In genomic region chr19:42080764-42081375, GRCh38 we compare ENCODE assay signal across 2 cellular contexts.
A peak's percentile ranks its signal among the peaks of the same experiment; 100 is the strongest.
TF ChIP-seq lines count a peak whose summit lies in the region.

No MANE protein-coding gene starts in this region.

TF ChIP-seq in HepG2, 621 proteins besides CTCF, POLR2A, EP300 and RAD21:
- no peak for TF ChIP-seq ZBTB2 (CRISPR knock-in tag; IDR thresholded peaks at IDR 0.05; ENCODE audit: low read depth)
- peak; percentile 75 for TF ChIP-seq ZC3H13 (CRISPR knock-in tag; IDR thresholded peaks at IDR 0.05)
- TF ChIP-seq RBFOX2 (IDR thresholded peaks at IDR 0.05; ENCODE audit: low read depth, low read length): peak; percentile 49
- no peak for TF ChIP-seq SAFB2 (CRISPR knock-in tag; IDR thresholded peaks at IDR 0.05; ENCODE audit: borderline replicate concordance, low read depth)
- no peak for TF ChIP-seq CBX2 (IDR thresholded peaks at IDR 0.05; ENCODE audit: low read depth, low read length)
- TF ChIP-seq CBX2 (CRISPR knock-in tag; IDR thresholded peaks at IDR 0.05; ENCODE audit: low read depth): no peak
- no peak for TF ChIP-seq ZNF337 (CRISPR knock-in tag; IDR thresholded peaks at IDR 0.05; ENCODE audit: borderline replicate concordance, low read depth)
- TF ChIP-seq ZFP62 (CRISPR knock-in tag; IDR thresholded peaks at IDR 0.05): no peak
- TF ChIP-seq ZNF747 (CRISPR knock-in tag; IDR thresholded peaks at IDR 0.05; ENCODE audit: borderline replicate concordance): no peak
- peak; percentile 77 for TF ChIP-seq AGO2 (optimal IDR thresholded peaks at IDR 0.05; ENCODE audit: low read depth, low read length)

TF ChIP-seq in IMR-90, 13 proteins besides CTCF, POLR2A, EP300 and RAD21:
- TF ChIP-seq MXI1 (IDR thresholded peaks at IDR 0.05; ENCODE audit: borderline replicate concordance, low read depth, low read length) (no peak), MAZ (IDR thresholded peaks at IDR 0.05; ENCODE audit: borderline replicate concordance, low read depth, low read length) (no peak), BHLHE40 (IDR thresholded peaks at IDR 0.05; ENCODE audit: low read depth, low read length) (no peak), NFE2L2 (IDR thresholded peaks at IDR 0.05; ENCODE audit: low read depth, low read length) (no peak), USF2 (IDR thresholded peaks at IDR 0.05; ENCODE audit: low read depth, low read length) (no peak), CEBPB (IDR thresholded peaks at IDR 0.05; ENCODE audit: low read depth, low read length) (no peak)
